ENCODE assay signal across 8 cellular contexts in the genomic region with DNA sequence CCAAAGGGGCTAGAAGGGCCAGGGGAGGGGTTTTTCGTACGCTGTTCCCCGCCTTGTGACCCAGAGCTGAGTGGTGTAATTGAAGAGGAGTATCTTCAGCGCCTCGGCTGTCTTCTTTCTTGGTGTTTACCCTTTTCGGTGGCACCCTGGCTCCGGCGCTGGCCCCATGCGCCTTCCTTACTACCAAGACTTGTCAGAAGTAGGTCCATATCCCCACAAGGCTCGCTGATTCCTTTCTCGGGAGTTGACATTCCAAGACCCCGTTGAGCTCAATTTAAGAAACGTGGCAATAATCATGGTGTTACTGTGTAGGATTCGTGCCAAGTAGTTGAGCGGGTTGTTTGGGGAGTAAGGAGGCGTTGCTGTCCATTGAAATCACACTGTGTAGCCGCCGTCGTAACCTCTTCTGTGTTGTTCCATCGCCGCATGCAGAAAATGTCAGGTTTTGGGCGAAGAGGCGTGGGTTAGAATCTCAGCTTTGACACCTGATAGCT. TPM values are rescaled to one million over a fixed set of nuclear protein-coding genes. Genes with fewer than 3 reads are reported as not detected.
DNase-seq lines count a peak whose midpoint lies in the region; ATAC-seq lines count a peak whose summit lies in the region.

No MANE protein-coding gene starts in this region.

- peaks cover 26% of the 10 kb centered on the region for H3K4me1 Mint-ChIP-seq in activated naive CD4-positive, alpha-beta T cell treated with anti-CD3 and anti-CD28 coated beads for 36 hours (ENCODE audit: low read depth)
- H3K4me1 Mint-ChIP-seq in activated naive CD4-positive, alpha-beta T cell treated with anti-CD3 and anti-CD28 coated beads, Interleukin-2, amount 10 ng/mL, durations not matched to agents 7 days and 5 days = peaks cover 20% of the 10 kb centered on the region

- peak overlapping the region; percentile 62 for H3K27ac Mint-ChIP-seq in activated naive CD4-positive, alpha-beta T cell treated with anti-CD3 and anti-CD28 coated beads for 36 hours
- H3K27ac Mint-ChIP-seq in activated naive CD4-positive, alpha-beta T cell treated with anti-CD3 and anti-CD28 coated beads, Interleukin-2, amount 10 ng/mL, durations not matched to agents 7 days and 5 days = no peak overlapping the region

- CTCF ChIA-PET in activated naive CD4-positive, alpha-beta T cell treated with anti-CD3 and anti-CD28 coated beads for 36 hours (lab: Charles Lee) = interaction anchor here (0.7 to 1.4 kb wide), 3 partner anchors 63 to 246 kb away, joined by 3 to 4 read pairs (median 3); partner anchors contain the start of gene DEPDC1B
- CTCF ChIA-PET in activated naive CD4-positive, alpha-beta T cell treated with anti-CD3 and anti-CD28 coated beads, Interleukin-2, amount 10 ng/mL, durations not matched to agents 7 days and 5 days (lab: Charles Lee) = interaction anchor here (0.9 kb wide), 1 partner anchor 140 kb away, joined by 3 read pairs; no protein-coding TSS in a partner anchor

- ATAC-seq in left ventricle myocardium superior = peak; percentile 49

- no peaks in the 10 kb centered on the region for H3K27me3 Mint-ChIP-seq in activated naive CD4-positive, alpha-beta T cell treated with anti-CD3 and anti-CD28 coated beads for 36 hours (ENCODE audit: low read depth)
- H3K27me3 Mint-ChIP-seq in activated naive CD4-positive, alpha-beta T cell treated with anti-CD3 and anti-CD28 coated beads, Interleukin-2, amount 10 ng/mL, durations not matched to agents 7 days and 5 days = no peaks in the 10 kb centered on the region

- H3K9me3 Mint-ChIP-seq in activated naive CD4-positive, alpha-beta T cell treated with anti-CD3 and anti-CD28 coated beads for 36 hours = no peaks in the 10 kb centered on the region
- no peaks in the 10 kb centered on the region for H3K9me3 Mint-ChIP-seq in activated naive CD4-positive, alpha-beta T cell treated with anti-CD3 and anti-CD28 coated beads, Interleukin-2, amount 10 ng/mL, durations not matched to agents 7 days and 5 days

- DNase-seq in activated naive CD4-positive, alpha-beta T cell treated with anti-CD3 and anti-CD28 coated beads for 36 hours = peak; percentile 43
- DNase-seq in activated naive CD4-positive, alpha-beta T cell treated with anti-CD3 and anti-CD28 coated beads, Interleukin-2, amount 10 ng/mL, durations not matched to agents 7 days and 5 days = no peak
- DNase-seq in HCEC 1CT (peak; percentile 55), LHCN-M2 (ENCODE audit: low read depth) (peak; percentile 49), left ventricle myocardium superior (no peak), renal cortical epithelial cell (ENCODE audit: low read depth) (peak; percentile 50)
- peak; percentile 7 for DNase-seq in activated gamma-delta T cell treated with anti-CD3 and anti-CD28 coated beads, Interleukin-2, amount 50 U/mL, for 16 hours (ENCODE audit: low read depth)
- DNase-seq in activated CD4-positive, CD25-positive, alpha-beta regulatory T cell treated with anti-CD3 and anti-CD28 coated beads, Interleukin-2, amount 50 U/mL, for 72 hours = no peak

- no peak overlapping the region for H3K4me3 Mint-ChIP-seq in activated naive CD4-positive, alpha-beta T cell treated with anti-CD3 and anti-CD28 coated beads for 36 hours
- no peak overlapping the region for H3K4me3 Mint-ChIP-seq in activated naive CD4-positive, alpha-beta T cell treated with anti-CD3 and anti-CD28 coated beads, Interleukin-2, amount 10 ng/mL, durations not matched to agents 7 days and 5 days

- intact Hi-C loops in activated naive CD4-positive, alpha-beta T cell treated with anti-CD3 and anti-CD28 coated beads for 36 hours (cut with micrococcal nuclease) = loop anchor here (1.0 to 5.0 kb wide), 10 partner anchors 13 to 1458 kb away; partner anchors contain the start of genes DEPDC1B, SMIM15 and ZSWIM6
- intact Hi-C loops in left ventricle myocardium superior (cut with micrococcal nuclease) = loop anchor here (5.0 kb wide), 1 partner anchor 981 kb away; no protein-coding TSS in a partner anchor

- peaks cover 10% of the 10 kb centered on the region for H3K36me3 Mint-ChIP-seq in activated naive CD4-positive, alpha-beta T cell treated with anti-CD3 and anti-CD28 coated beads for 36 hours (ENCODE audit: low read depth)
- H3K36me3 Mint-ChIP-seq in activated naive CD4-positive, alpha-beta T cell treated with anti-CD3 and anti-CD28 coated beads, Interleukin-2, amount 10 ng/mL, durations not matched to agents 7 days and 5 days = no peaks in the 10 kb centered on the region

RNA-seq across cellular contexts. Expression of gene NDUFAF2, which starts 0.8 kb away (rescaled TPM):
- total RNA-seq in activated naive CD4-positive, alpha-beta T cell treated with anti-CD3 and anti-CD28 coated beads for 36 hours = 10 to 100 TPM; 35.6 to 38.5 TPM
- total RNA-seq in LHCN-M2 (2014; rRNA removed) = 35.0 and 36.5 TPM in 2 replicates
- 58.9 TPM for polyA plus RNA-seq in LHCN-M2 (2012)
- 36.1 TPM for total RNA-seq in left ventricle myocardium superior
- total RNA-seq in renal cortical epithelial cell = 19.5 and 35.9 TPM in 2 replicates

RNA-seq across cellular contexts. Expression of gene ERCC8, which starts 0.9 kb away (rescaled TPM):
- total RNA-seq in activated naive CD4-positive, alpha-beta T cell treated with anti-CD3 and anti-CD28 coated beads for 36 hours = 1 to 10 TPM; 7.8 to 9.1 TPM
- 24.0 and 29.5 TPM in 2 replicates for total RNA-seq in LHCN-M2 (2014; rRNA removed)
- 6.1 TPM for polyA plus RNA-seq in LHCN-M2 (2012)
- total RNA-seq in left ventricle myocardium superior = 5.2 TPM
- 26.4 and 38.0 TPM in 2 replicates for total RNA-seq in renal cortical epithelial cell

Comparison
In these comparisons a context has a peak if more than half of its experiments do, and no peak if none do; other contexts are left out.
1. DNase-seq: peak in activated naive CD4-positive, alpha-beta T cell treated with anti-CD3 and anti-CD28 coated beads for 36 hours (single experiment), HCEC 1CT (single experiment), LHCN-M2 (single experiment), activated gamma-delta T cell treated with anti-CD3 and anti-CD28 coated beads, Interleukin-2, amount 50 U/mL, for 16 hours (single experiment) and renal cortical epithelial cell (single experiment); none in activated naive CD4-positive, alpha-beta T cell treated with anti-CD3 and anti-CD28 coated beads, Interleukin-2, amount 10 ng/mL, durations not matched to agents 7 days and 5 days (single experiment), left ventricle myocardium superior (single experiment) and activated CD4-positive, CD25-positive, alpha-beta regulatory T cell treated with anti-CD3 and anti-CD28 coated beads, Interleukin-2, amount 50 U/mL, for 72 hours (single experiment).